In the genomic region with DNA sequence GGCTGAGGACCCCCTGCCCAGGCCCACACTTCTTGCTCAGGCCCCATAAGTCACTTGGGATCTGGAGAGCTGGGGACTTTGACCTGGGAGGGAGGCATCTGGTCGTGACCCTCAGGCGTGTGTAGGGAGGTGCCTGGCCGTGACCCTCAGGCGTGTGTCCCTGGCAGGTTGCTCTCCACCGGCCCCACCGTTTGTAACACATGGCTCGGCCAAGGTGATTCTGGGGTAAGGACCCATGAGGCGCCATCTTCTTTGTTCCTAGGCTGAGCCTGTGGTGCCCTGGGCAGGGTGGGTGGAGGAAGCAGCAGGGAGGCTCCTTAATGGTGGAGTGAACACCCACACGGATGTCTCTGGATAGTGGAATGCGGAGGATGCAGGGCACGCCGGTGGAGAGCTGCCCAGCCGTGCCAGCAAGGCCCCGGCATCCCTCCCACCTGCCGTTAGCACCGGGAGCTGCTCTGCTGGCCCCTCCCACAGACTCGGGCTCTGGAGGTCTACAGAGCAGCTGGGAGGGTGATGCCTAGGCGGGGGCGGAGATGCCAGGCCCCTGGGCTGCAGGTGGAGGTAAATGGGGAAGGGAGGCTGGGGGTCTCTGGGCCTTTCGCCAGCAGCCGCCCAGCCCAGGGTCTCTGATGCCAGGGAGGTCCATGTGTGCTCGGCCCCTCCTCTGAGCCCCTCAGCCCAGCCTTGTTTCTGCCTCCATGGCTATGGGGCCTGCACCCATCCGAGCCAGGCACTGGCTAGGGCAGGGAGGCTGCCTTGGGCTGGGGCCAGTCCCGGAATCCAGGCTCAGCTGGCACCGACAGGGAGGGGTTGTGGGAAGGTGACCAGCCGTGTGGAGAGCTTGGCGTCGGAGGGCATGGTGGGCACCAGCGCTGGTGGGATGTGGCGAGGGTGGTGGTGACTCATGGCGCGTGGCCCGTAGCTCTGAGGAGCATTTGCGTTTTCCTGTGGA, we compare ENCODE assay signal across 2 cellular contexts.
TF ChIP-seq lines count a peak whose summit lies in the region.

No MANE protein-coding gene starts in this region.

TF ChIP-seq in HCT116, 20 proteins besides CTCF, POLR2A, EP300 and RAD21:
- TF ChIP-seq, protein P1, sequence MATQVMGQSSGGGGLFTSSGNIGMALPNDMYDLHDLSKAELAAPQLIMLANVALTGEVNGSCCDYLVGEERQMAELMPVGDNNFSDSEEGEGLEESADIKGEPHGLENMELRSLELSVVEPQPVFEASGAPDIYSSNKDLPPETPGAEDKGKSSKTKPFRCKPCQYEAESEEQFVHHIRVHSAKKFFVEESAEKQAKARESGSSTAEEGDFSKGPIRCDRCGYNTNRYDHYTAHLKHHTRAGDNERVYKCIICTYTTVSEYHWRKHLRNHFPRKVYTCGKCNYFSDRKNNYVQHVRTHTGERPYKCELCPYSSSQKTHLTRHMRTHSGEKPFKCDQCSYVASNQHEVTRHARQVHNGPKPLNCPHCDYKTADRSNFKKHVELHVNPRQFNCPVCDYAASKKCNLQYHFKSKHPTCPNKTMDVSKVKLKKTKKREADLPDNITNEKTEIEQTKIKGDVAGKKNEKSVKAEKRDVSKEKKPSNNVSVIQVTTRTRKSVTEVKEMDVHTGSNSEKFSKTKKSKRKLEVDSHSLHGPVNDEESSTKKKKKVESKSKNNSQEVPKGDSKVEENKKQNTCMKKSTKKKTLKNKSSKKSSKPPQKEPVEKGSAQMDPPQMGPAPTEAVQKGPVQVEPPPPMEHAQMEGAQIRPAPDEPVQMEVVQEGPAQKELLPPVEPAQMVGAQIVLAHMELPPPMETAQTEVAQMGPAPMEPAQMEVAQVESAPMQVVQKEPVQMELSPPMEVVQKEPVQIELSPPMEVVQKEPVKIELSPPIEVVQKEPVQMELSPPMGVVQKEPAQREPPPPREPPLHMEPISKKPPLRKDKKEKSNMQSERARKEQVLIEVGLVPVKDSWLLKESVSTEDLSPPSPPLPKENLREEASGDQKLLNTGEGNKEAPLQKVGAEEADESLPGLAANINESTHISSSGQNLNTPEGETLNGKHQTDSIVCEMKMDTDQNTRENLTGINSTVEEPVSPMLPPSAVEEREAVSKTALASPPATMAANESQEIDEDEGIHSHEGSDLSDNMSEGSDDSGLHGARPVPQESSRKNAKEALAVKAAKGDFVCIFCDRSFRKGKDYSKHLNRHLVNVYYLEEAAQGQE (IDR thresholded peaks at IDR 0.05; ENCODE audit: low read depth) = no peak
- TF ChIP-seq ELF1 (IDR thresholded peaks at IDR 0.05; ENCODE audit: borderline replicate concordance, low read depth) = no peak
- TF ChIP-seq FOSL1 (IDR thresholded peaks at IDR 0.05; ENCODE audit: low read depth) = no peak
- no peak for TF ChIP-seq CBX3 (IDR thresholded peaks at IDR 0.05; ENCODE audit: low read depth)
- no peak for TF ChIP-seq EZH2phosphoT487 (IDR thresholded peaks at IDR 0.05; ENCODE audit: borderline replicate concordance)
- TF ChIP-seq SIN3A (IDR thresholded peaks at IDR 0.05; ENCODE audit: low read depth) = no peak
- TF ChIP-seq, protein P2, sequence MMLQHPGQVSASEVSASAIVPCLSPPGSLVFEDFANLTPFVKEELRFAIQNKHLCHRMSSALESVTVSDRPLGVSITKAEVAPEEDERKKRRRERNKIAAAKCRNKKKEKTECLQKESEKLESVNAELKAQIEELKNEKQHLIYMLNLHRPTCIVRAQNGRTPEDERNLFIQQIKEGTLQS (IDR thresholded peaks at IDR 0.05) = no peak
- no peak for TF ChIP-seq SP1 (IDR thresholded peaks at IDR 0.05; ENCODE audit: low read depth)
- no peak for TF ChIP-seq TCF7L2 (IDR thresholded peaks at IDR 0.05; ENCODE audit: borderline replicate concordance, extremely low read depth, insufficient read depth, insufficient read length)

TF ChIP-seq in H1, 55 proteins besides CTCF, POLR2A, EP300 and RAD21:
- TF ChIP-seq RBBP5 (IDR thresholded peaks at IDR 0.05; ENCODE audit: borderline replicate concordance, low read depth, low read length) (no peak), KDM1A (IDR thresholded peaks at IDR 0.05; ENCODE audit: borderline replicate concordance, low read length) (no peak), TAF1 (IDR thresholded peaks at IDR 0.05; ENCODE audit: low read depth, low read length) (no peak), CEBPB (IDR thresholded peaks at IDR 0.05; ENCODE audit: low read depth, low read length) (no peak), SP1 (IDR thresholded peaks at IDR 0.05; ENCODE audit: low read depth, low read length) (no peak), POLR2AphosphoS5 (IDR thresholded peaks at IDR 0.05; ENCODE audit: low read depth, low read length) (no peak), JUN (IDR thresholded peaks at IDR 0.05; ENCODE audit: low read depth, low read length) (no peak), BRCA1 (IDR thresholded peaks at IDR 0.05; ENCODE audit: low read depth, low read length) (no peak), RFX5 (IDR thresholded peaks at IDR 0.05; ENCODE audit: borderline replicate concordance, low read depth, low read length) (no peak), BCL11A (IDR thresholded peaks at IDR 0.05; ENCODE audit: low read depth in 2 of 2, low read length in 2 of 2) (no peak), PHF8 (conservative IDR thresholded peaks at IDR 0.05; ENCODE audit: low read depth, low read length) (no peak), TEAD4 (IDR thresholded peaks at IDR 0.05; ENCODE audit: low read depth, low read length) (no peak), MAFK (IDR thresholded peaks at IDR 0.05; ENCODE audit: low read depth, low read length) (no peak), SUZ12 (IDR thresholded peaks at IDR 0.05; ENCODE audit: low read length) (no peak), RNF2 (IDR thresholded peaks at IDR 0.05; ENCODE audit: borderline replicate concordance, low read depth, low read length, missing control alignments, poor library complexity, severe bottlenecking) (no peak), GTF2F1 (IDR thresholded peaks at IDR 0.05; ENCODE audit: borderline replicate concordance, low read depth, low read length) (no peak)
- TF ChIP-seq, protein P3, sequence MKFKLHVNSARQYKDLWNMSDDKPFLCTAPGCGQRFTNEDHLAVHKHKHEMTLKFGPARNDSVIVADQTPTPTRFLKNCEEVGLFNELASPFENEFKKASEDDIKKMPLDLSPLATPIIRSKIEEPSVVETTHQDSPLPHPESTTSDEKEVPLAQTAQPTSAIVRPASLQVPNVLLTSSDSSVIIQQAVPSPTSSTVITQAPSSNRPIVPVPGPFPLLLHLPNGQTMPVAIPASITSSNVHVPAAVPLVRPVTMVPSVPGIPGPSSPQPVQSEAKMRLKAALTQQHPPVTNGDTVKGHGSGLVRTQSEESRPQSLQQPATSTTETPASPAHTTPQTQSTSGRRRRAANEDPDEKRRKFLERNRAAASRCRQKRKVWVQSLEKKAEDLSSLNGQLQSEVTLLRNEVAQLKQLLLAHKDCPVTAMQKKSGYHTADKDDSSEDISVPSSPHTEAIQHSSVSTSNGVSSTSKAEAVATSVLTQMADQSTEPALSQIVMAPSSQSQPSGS (IDR thresholded peaks at IDR 0.05; ENCODE audit: low read length) = no peak
- TF ChIP-seq, protein P4, sequence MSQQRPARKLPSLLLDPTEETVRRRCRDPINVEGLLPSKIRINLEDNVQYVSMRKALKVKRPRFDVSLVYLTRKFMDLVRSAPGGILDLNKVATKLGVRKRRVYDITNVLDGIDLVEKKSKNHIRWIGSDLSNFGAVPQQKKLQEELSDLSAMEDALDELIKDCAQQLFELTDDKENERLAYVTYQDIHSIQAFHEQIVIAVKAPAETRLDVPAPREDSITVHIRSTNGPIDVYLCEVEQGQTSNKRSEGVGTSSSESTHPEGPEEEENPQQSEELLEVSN (IDR thresholded peaks at IDR 0.05) = no peak
- TF ChIP-seq, protein P5, sequence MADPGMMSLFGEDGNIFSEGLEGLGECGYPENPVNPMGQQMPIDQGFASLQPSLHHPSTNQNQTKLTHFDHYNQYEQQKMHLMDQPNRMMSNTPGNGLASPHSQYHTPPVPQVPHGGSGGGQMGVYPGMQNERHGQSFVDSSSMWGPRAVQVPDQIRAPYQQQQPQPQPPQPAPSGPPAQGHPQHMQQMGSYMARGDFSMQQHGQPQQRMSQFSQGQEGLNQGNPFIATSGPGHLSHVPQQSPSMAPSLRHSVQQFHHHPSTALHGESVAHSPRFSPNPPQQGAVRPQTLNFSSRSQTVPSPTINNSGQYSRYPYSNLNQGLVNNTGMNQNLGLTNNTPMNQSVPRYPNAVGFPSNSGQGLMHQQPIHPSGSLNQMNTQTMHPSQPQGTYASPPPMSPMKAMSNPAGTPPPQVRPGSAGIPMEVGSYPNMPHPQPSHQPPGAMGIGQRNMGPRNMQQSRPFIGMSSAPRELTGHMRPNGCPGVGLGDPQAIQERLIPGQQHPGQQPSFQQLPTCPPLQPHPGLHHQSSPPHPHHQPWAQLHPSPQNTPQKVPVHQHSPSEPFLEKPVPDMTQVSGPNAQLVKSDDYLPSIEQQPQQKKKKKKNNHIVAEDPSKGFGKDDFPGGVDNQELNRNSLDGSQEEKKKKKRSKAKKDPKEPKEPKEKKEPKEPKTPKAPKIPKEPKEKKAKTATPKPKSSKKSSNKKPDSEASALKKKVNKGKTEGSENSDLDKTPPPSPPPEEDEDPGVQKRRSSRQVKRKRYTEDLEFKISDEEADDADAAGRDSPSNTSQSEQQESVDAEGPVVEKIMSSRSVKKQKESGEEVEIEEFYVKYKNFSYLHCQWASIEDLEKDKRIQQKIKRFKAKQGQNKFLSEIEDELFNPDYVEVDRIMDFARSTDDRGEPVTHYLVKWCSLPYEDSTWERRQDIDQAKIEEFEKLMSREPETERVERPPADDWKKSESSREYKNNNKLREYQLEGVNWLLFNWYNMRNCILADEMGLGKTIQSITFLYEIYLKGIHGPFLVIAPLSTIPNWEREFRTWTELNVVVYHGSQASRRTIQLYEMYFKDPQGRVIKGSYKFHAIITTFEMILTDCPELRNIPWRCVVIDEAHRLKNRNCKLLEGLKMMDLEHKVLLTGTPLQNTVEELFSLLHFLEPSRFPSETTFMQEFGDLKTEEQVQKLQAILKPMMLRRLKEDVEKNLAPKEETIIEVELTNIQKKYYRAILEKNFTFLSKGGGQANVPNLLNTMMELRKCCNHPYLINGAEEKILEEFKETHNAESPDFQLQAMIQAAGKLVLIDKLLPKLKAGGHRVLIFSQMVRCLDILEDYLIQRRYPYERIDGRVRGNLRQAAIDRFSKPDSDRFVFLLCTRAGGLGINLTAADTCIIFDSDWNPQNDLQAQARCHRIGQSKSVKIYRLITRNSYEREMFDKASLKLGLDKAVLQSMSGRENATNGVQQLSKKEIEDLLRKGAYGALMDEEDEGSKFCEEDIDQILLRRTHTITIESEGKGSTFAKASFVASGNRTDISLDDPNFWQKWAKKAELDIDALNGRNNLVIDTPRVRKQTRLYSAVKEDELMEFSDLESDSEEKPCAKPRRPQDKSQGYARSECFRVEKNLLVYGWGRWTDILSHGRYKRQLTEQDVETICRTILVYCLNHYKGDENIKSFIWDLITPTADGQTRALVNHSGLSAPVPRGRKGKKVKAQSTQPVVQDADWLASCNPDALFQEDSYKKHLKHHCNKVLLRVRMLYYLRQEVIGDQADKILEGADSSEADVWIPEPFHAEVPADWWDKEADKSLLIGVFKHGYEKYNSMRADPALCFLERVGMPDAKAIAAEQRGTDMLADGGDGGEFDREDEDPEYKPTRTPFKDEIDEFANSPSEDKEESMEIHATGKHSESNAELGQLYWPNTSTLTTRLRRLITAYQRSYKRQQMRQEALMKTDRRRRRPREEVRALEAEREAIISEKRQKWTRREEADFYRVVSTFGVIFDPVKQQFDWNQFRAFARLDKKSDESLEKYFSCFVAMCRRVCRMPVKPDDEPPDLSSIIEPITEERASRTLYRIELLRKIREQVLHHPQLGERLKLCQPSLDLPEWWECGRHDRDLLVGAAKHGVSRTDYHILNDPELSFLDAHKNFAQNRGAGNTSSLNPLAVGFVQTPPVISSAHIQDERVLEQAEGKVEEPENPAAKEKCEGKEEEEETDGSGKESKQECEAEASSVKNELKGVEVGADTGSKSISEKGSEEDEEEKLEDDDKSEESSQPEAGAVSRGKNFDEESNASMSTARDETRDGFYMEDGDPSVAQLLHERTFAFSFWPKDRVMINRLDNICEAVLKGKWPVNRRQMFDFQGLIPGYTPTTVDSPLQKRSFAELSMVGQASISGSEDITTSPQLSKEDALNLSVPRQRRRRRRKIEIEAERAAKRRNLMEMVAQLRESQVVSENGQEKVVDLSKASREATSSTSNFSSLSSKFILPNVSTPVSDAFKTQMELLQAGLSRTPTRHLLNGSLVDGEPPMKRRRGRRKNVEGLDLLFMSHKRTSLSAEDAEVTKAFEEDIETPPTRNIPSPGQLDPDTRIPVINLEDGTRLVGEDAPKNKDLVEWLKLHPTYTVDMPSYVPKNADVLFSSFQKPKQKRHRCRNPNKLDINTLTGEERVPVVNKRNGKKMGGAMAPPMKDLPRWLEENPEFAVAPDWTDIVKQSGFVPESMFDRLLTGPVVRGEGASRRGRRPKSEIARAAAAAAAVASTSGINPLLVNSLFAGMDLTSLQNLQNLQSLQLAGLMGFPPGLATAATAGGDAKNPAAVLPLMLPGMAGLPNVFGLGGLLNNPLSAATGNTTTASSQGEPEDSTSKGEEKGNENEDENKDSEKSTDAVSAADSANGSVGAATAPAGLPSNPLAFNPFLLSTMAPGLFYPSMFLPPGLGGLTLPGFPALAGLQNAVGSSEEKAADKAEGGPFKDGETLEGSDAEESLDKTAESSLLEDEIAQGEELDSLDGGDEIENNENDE (IDR thresholded peaks at IDR 0.05; ENCODE audit: insufficient replicate concordance, low read length) = no peak
